In genomic region chr1:15409400-15410222, GRCh38 we compare ENCODE assay signal across 8 cellular contexts. TPM values are rescaled to one million over a fixed set of nuclear protein-coding genes. Genes with fewer than 3 reads are reported as not detected.
DNase-seq lines count a peak whose midpoint lies in the region; ATAC-seq and TF ChIP-seq lines count a peak whose summit lies in the region.

EFHD2 (plus strand) TSS chr1:15409888; CDS start chr1:15409972, 84 bp downstream.

- no peak for TF ChIP-seq RAD21 in neural cell (conservative IDR thresholded peaks at IDR 0.05)

- peak within 1 kb of the TSS; percentile 97 for H3K4me3 ChIP-seq in RWPE2 (ENCODE audit: severe bottlenecking)
- peak within 1 kb of the TSS; percentile 84 for H3K4me3 ChIP-seq in fibroblast of the aortic adventitia (ENCODE audit: low read depth, low read length)
- peak within 1 kb of the TSS; percentile 78 for H3K4me3 ChIP-seq in neural cell (ENCODE audit: low read length)

- H3K4me2 ChIP-seq in neural cell (ENCODE audit: low read length): peak within 1 kb of the TSS; percentile 59

- DNase-seq in DMS 273 treated with DMSO at 0.1 percent for 48 hours (lab: John Stamatoyannopoulos, UW) (peak; percentile 31), KG1 (lab: John Stamatoyannopoulos, UW) (peak; percentile 67), RWPE2 (ENCODE audit: low spot score) (peak; percentile 77), fibroblast of the aortic adventitia (ENCODE audit: low read depth) (peak; percentile 41)
- peak; percentile 79 for DNase-seq in activated T-helper 9 cell treated with anti-CD3 and anti-CD28 coated beads, Interleukin-2, amount 50 U/mL, for 16 hours (ENCODE audit: low read depth)
- DNase-seq in stimulated activated naive CD8-positive, alpha-beta T cell treated with anti-CD3 and anti-CD28 coated beads, Interleukin-15, amount 100 ng/mL, for 72 hours: peak; percentile 76 to 79

- peak; percentile 77 for TF ChIP-seq EP300 in neural cell (conservative IDR thresholded peaks at IDR 0.05; ENCODE audit: poor library complexity, severe bottlenecking)

- peaks cover 33% of the 10 kb centered on the region for H3K27me3 Mint-ChIP-seq in stimulated activated naive CD8-positive, alpha-beta T cell treated with anti-CD3 and anti-CD28 coated beads, Interleukin-15, amount 100 ng/mL, for 72 hours

- H2AFZ ChIP-seq in neural cell (ENCODE audit: low read depth, low read length): peak within 1 kb of the TSS; percentile 40

- TF ChIP-seq CTCF in RWPE2 (IDR thresholded peaks at IDR 0.05; ENCODE audit: poor library complexity, severe bottlenecking) (no peak), fibroblast of the aortic adventitia (IDR thresholded peaks at IDR 0.05; ENCODE audit: insufficient read depth, low read length) (no peak), neural cell (IDR thresholded peaks at IDR 0.05; ENCODE audit: poor library complexity, severe bottlenecking) (peak; percentile 40)

- H4K20me1 ChIP-seq in neural cell (ENCODE audit: insufficient read depth): no peaks in the 10 kb centered on the region

- peak within 1 kb of the TSS; percentile 88 to 97 for H3K4me3 Mint-ChIP-seq in stimulated activated naive CD8-positive, alpha-beta T cell treated with anti-CD3 and anti-CD28 coated beads, Interleukin-15, amount 100 ng/mL, for 72 hours

- H3K9me3 ChIP-seq in RWPE2 (ENCODE audit: severe bottlenecking): no peaks in the 10 kb centered on the region
- H3K9me3 ChIP-seq in neural cell (ENCODE audit: low read length): no peaks in the 10 kb centered on the region

- H3K9me2 ChIP-seq in neural cell (ENCODE audit: insufficient read depth, low read length): no peaks in the 10 kb centered on the region

- peak within 1 kb of the TSS; percentile 56 for H3K27ac ChIP-seq in RWPE2 (ENCODE audit: poor library complexity, severe bottlenecking)
- H3K27ac ChIP-seq in neural cell (ENCODE audit: low read length): peak within 1 kb of the TSS; percentile 59

- ATAC-seq in GM21529 (IDR thresholded peaks at IDR 0.05; ENCODE audit: unreplicated experiment) (peak; percentile 81), RWPE2 (ENCODE audit: low read depth) (peak; percentile 81)
- ATAC-seq in stimulated activated naive CD8-positive, alpha-beta T cell treated with anti-CD3 and anti-CD28 coated beads, Interleukin-15, amount 100 ng/mL, for 72 hours: peak; percentile 89

- H3F3A ChIP-seq in neural cell (ENCODE audit: insufficient read depth, low read length, poor library complexity, severe bottlenecking): no peaks in the 10 kb centered on the region

- no peaks in the 10 kb centered on the region for H3K9me3 Mint-ChIP-seq in stimulated activated naive CD8-positive, alpha-beta T cell treated with anti-CD3 and anti-CD28 coated beads, Interleukin-15, amount 100 ng/mL, for 72 hours

- H3K27ac Mint-ChIP-seq in stimulated activated naive CD8-positive, alpha-beta T cell treated with anti-CD3 and anti-CD28 coated beads, Interleukin-15, amount 100 ng/mL, for 72 hours: peak within 1 kb of the TSS; percentile 96 to 97

- H3K79me2 ChIP-seq in neural cell (replicated peaks; ENCODE audit: insufficient read depth, low read length): no peaks in the 10 kb centered on the region

- H3K4me1 ChIP-seq in RWPE2 (ENCODE audit: insufficient read depth, poor library complexity, severe bottlenecking): peaks cover 16% of the 10 kb centered on the region

- peak within 1 kb of the TSS; percentile 76 for H3K9ac ChIP-seq in neural cell (ENCODE audit: low read length)

- peaks cover 49% of the 10 kb centered on the region for H3K4me1 Mint-ChIP-seq in stimulated activated naive CD8-positive, alpha-beta T cell treated with anti-CD3 and anti-CD28 coated beads, Interleukin-15, amount 100 ng/mL, for 72 hours

- H3K36me3 ChIP-seq in RWPE2 (ENCODE audit: low read depth): peaks cover 23% of the 10 kb centered on the region
- no peaks in the 10 kb centered on the region for H3K36me3 ChIP-seq in neural cell (ENCODE audit: insufficient read depth, low read length)

- H3K27me3 ChIP-seq in RWPE2 (ENCODE audit: insufficient read depth, poor library complexity, severe bottlenecking) (no peaks in the 10 kb centered on the region), neural cell (ENCODE audit: insufficient read depth, low read depth, low read length) (no peaks in the 10 kb centered on the region)

TF ChIP-seq in neural cell, 6 proteins besides CTCF, POLR2A, EP300 and RAD21:
- no peak for TF ChIP-seq EZH2 (IDR thresholded peaks at IDR 0.05; ENCODE audit: borderline replicate concordance, insufficient read depth, low read length, poor library complexity, severe bottlenecking)
- TF ChIP-seq MXI1 (conservative IDR thresholded peaks at IDR 0.05; ENCODE audit: poor library complexity, severe bottlenecking): peak; percentile 68
- peak; percentile 68 for TF ChIP-seq POLR2AphosphoS5 (IDR thresholded peaks at IDR 0.05)
- TF ChIP-seq REST (IDR thresholded peaks at IDR 0.05; ENCODE audit: borderline replicate concordance): peak; percentile 23
- peak; percentile 44 for TF ChIP-seq SMC3 (conservative IDR thresholded peaks at IDR 0.05; ENCODE audit: poor library complexity)
- peak; percentile 38 for TF ChIP-seq TAF1 (IDR thresholded peaks at IDR 0.05; ENCODE audit: low read depth)

RNA-seq across cellular contexts. Expression of gene EFHD2, which starts in this region (rescaled TPM):
- total RNA-seq in fibroblast of the aortic adventitia (ENCODE audit: low replicate concordance): 11.1 and 28.1 TPM in 2 replicates
- 10.3 and 13.8 TPM in 2 replicates for polyA plus RNA-seq in neural cell
- polyA minus RNA-seq in neural cell: 7.1 and 8.0 TPM in 2 replicates

Comparison
In these comparisons a context has a peak if more than half of its experiments do, and no peak if none do; other contexts are left out.
1. Peak in every context shown above with its lines: DNase-seq, ATAC-seq, H3K4me3 ChIP-seq and H3K27ac ChIP-seq.